Comparison of ENCODE assay signal across 8 cellular contexts in genomic region chr9:5186416-5187169, GRCh38. TPM values are rescaled to one million over a fixed set of nuclear protein-coding genes. Genes with fewer than 3 reads are reported as not detected.
DNase-seq lines count a peak whose midpoint lies in the region; ATAC-seq and TF ChIP-seq lines count a peak whose summit lies in the region.

No MANE protein-coding gene starts in this region.

- H3K4me3 Mint-ChIP-seq in T-helper 2 cell treated with Interferon-gamma antibody and Interleukin-4, amounts not matched to agents 5 μg/mL and 100 μg/mL, for 36 hours, result peak overlapping the region; percentile 27
- no peak overlapping the region for H3K4me3 Mint-ChIP-seq in MCF 10A (ENCODE audit: unreplicated experiment)

- BruUV-seq in MCF 10A (replicated peaks; lab: Mats Ljungman, UMichigan), result no TSS peak

- no peak for ATAC-seq in GM21825 (IDR thresholded peaks at IDR 0.05; ENCODE audit: unreplicated experiment)

- intact Hi-C loops in MCF 10A (cut with micrococcal nuclease), result loop anchor here (1.0 to 5.0 kb wide), 5 partner anchors 82 to 424 kb away; no protein-coding TSS in a partner anchor

- H3K27me3 Mint-ChIP-seq in T-helper 2 cell treated with Interferon-gamma antibody and Interleukin-4, amounts not matched to agents 5 μg/mL and 100 μg/mL, for 36 hours (ENCODE audit: low read depth), result peaks cover 17% of the 10 kb centered on the region
- peaks cover 26% of the 10 kb centered on the region for H3K27me3 Mint-ChIP-seq in MCF 10A (ENCODE audit: insufficient read depth, unreplicated experiment)

- TF ChIP-seq CTCF in MCF 10A (IDR thresholded peaks at IDR 0.05; ENCODE audit: unreplicated experiment), result peak; percentile 88

- peak in 3 of 4 experiments; percentile 5 to 11 (median 7) for DNase-seq in activated CD4-positive, CD25-positive, alpha-beta regulatory T cell (lab: John Stamatoyannopoulos, UW)
- DNase-seq in activated CD4-positive, CD25-positive, alpha-beta regulatory T cell treated with anti-CD3 and anti-CD28 coated beads, Interleukin-2, amount 50 U/mL, for 72 hours, result no peak
- peak; percentile 41 for DNase-seq in NCI-H1092 (lab: John Stamatoyannopoulos, UW)
- DNase-seq in T-helper 2 cell treated with Interferon-gamma antibody and Interleukin-4, amounts not matched to agents 5 μg/mL and 100 μg/mL, for 36 hours (ENCODE audit: low spot score), result peak; percentile 42
- peak; percentile 75 for DNase-seq in MCF 10A (ENCODE audit: unreplicated experiment)
- DNase-seq in inferior parietal cortex (ENCODE audit: extremely low spot score), result peak; percentile 46
- peak; percentile 48 to 52 for DNase-seq in stimulated activated CD4-positive, alpha-beta T cell treated with anti-CD3 and anti-CD28 coated beads, Interleukin-2, amount 100 ng/mL, for 24 hours

- no peaks in the 10 kb centered on the region for H3K36me3 Mint-ChIP-seq in T-helper 2 cell treated with Interferon-gamma antibody and Interleukin-4, amounts not matched to agents 5 μg/mL and 100 μg/mL, for 36 hours (ENCODE audit: low read depth)
- no peaks in the 10 kb centered on the region for H3K36me3 Mint-ChIP-seq in MCF 10A (ENCODE audit: insufficient read depth, unreplicated experiment)

- peak overlapping the region; percentile 61 for H3K27ac Mint-ChIP-seq in T-helper 2 cell treated with Interferon-gamma antibody and Interleukin-4, amounts not matched to agents 5 μg/mL and 100 μg/mL, for 36 hours
- no peak overlapping the region for H3K27ac Mint-ChIP-seq in MCF 10A (ENCODE audit: low read depth, unreplicated experiment)

- peaks cover 20% of the 10 kb centered on the region for H3K4me1 Mint-ChIP-seq in T-helper 2 cell treated with Interferon-gamma antibody and Interleukin-4, amounts not matched to agents 5 μg/mL and 100 μg/mL, for 36 hours (ENCODE audit: low read depth)
- peaks cover 4% of the 10 kb centered on the region for H3K4me1 Mint-ChIP-seq in MCF 10A (ENCODE audit: insufficient read depth, unreplicated experiment)

- CTCF ChIA-PET in MCF 10A (lab: Yijun Ruan, JAX), result interaction anchor here (0.5 to 3.6 kb wide), 47 partner anchors 9 to 1488 kb away, joined by 3 to 25 read pairs (median 4); partner anchors contain the start of genes CD274, PDCD1LG2 and PLGRKT

- POLR2A ChIA-PET in MCF 10A (lab: Yijun Ruan, JAX), result interaction anchor here (1.0 kb wide), 1 partner anchor 263 kb away, joined by 4 read pairs; no protein-coding TSS in a partner anchor

- H3K9me3 Mint-ChIP-seq in T-helper 2 cell treated with Interferon-gamma antibody and Interleukin-4, amounts not matched to agents 5 μg/mL and 100 μg/mL, for 36 hours, result no peaks in the 10 kb centered on the region
- no peaks in the 10 kb centered on the region for H3K9me3 Mint-ChIP-seq in MCF 10A (ENCODE audit: unreplicated experiment)

RNA-seq across cellular contexts. Expression of gene INSL6, which starts 1.2 kb away (rescaled TPM):
- total RNA-seq in MCF 10A (2022), result not detected in 2 replicates

RNA-seq across cellular contexts. Expression of gene INSL4, which starts 44.6 kb away (rescaled TPM):
- total RNA-seq in MCF 10A (2022), result not detected in 2 replicates
